In the genomic region with DNA sequence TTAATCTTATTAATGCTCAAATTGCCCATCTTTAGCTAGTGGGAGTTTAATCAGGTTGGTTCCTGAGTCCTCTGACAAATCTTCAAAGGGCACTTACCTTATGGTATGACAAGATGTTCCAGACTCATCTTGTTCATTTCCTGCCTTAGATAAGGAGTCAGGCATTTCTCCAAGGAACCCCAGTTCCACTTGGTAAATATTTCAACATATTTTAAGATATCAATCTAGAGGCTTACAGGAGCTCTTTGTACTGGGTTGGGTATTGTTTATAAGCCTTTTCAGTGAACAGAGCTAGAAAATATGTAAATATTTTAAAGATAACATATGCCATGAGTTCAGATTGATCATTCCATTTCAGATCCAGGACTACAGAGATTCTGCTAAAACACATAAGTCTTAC, we compare ENCODE assay signal across 20 cellular contexts.
DNase-seq lines count a peak whose midpoint lies in the region; ATAC-seq and TF ChIP-seq lines count a peak whose summit lies in the region.
"Had no signal": no experiment of that assay in that cellular context is flagged by ENCODE, and none has a peak within 500 bp of the region (broad histone marks: within the 10 kb centered on the region; RNA-seq: fewer than 3 reads in every experiment).

No MANE protein-coding gene starts in this region.

- H2BK12ac ChIP-seq in mesenchymal stem cell (ENCODE audit: low read length in 2 of 2) = no peak overlapping the region

- BruUV-seq in mammary epithelial cell (replicated peaks; lab: Mats Ljungman, UMichigan) (no TSS peak), MCF 10A (replicated peaks; lab: Mats Ljungman, UMichigan) (no TSS peak)

- H3K36me3 ChIP-seq in mammary epithelial cell (ENCODE audit: insufficient read depth, low read length) (no peaks in the 10 kb centered on the region), mesenchymal stem cell (ENCODE audit: control insufficient read depth in 1 of 2, insufficient read depth in 2 of 2, low read depth in 1 of 2, low read length in 2 of 2) (no peaks in the 10 kb centered on the region), heart left ventricle (no peaks in the 10 kb centered on the region)
- H3K36me3 ChIP-seq: BLaER1 treated with 17β-estradiol and CSF1 and Interleukin-3, amounts not matched to agents 10 nM and 100 nM had no signal

- no peak overlapping the region for H4K8ac ChIP-seq in mesenchymal stem cell (ENCODE audit: low read length)

- no peak overlapping the region for H3K27ac ChIP-seq in mammary epithelial cell (ENCODE audit: insufficient read depth, low read depth, low read length)
- no peak overlapping the region for H3K27ac ChIP-seq in mesenchymal stem cell (ENCODE audit: low read length, poor library complexity, severe bottlenecking)
- H3K27ac ChIP-seq in heart left ventricle = no peak overlapping the region
- H3K27ac ChIP-seq: 22Rv1; A549; BLaER1 treated with 17β-estradiol and CSF1 and Interleukin-3, amounts not matched to agents 10 nM and 100 nM; C4-2B had no signal

- TF ChIP-seq CTCF in mammary epithelial cell (conservative IDR thresholded peaks at IDR 0.05 in 1 of 2, IDR thresholded peaks at IDR 0.05 in 1 of 2; ENCODE audit: extremely low read depth in 1 of 2, insufficient read depth in 1 of 2, low read depth in 1 of 2, low read length in 2 of 2) = no peak
- no peak for TF ChIP-seq CTCF in MCF 10A (IDR thresholded peaks at IDR 0.05; ENCODE audit: unreplicated experiment)
- TF ChIP-seq CTCF in choroid plexus epithelial cell (conservative IDR thresholded peaks at IDR 0.05; ENCODE audit: low read depth, low read length) = no peak
- TF ChIP-seq CTCF in fibroblast of villous mesenchyme (IDR thresholded peaks at IDR 0.05; ENCODE audit: insufficient read depth, low read depth, low read length) = no peak
- no peak for TF ChIP-seq CTCF in heart left ventricle (IDR thresholded peaks at IDR 0.05)

- H3K4me3 ChIP-seq in mammary epithelial cell (replicated peaks in 1 of 3; ENCODE audit: insufficient read depth in 1 of 3, low read depth in 2 of 3, low read length in 3 of 3) (no peak overlapping the region), choroid plexus epithelial cell (ENCODE audit: low read depth, low read length) (no peak overlapping the region), fibroblast of villous mesenchyme (ENCODE audit: low read depth, low read length) (no peak overlapping the region), mesenchymal stem cell (ENCODE audit: insufficient read depth in 1 of 2, low read depth in 1 of 2, low read length in 2 of 2) (no peak overlapping the region), heart left ventricle (no peak overlapping the region)
- H3K4me3 ChIP-seq: A549; BLaER1 treated with 17β-estradiol and CSF1 and Interleukin-3, amounts not matched to agents 10 nM and 100 nM had no signal

- H2BK15ac ChIP-seq in mesenchymal stem cell (ENCODE audit: low read depth, poor library complexity, severe bottlenecking) = no peak overlapping the region

- no peaks in the 10 kb centered on the region for H3K79me2 ChIP-seq in mammary epithelial cell (ENCODE audit: insufficient read depth, low read length)

- dilution Hi-C loops in mammary epithelial cell (cut with HindIII; ENCODE audit: low sequenced_read_pairs) = no loop called here

- ATAC-seq in heart left ventricle = no peak
- ATAC-seq: A549; CD8-positive, alpha-beta T cell had no signal

- CTCF ChIA-PET in mammary epithelial cell (lab: Charles Lee; ENCODE audit: low non-redundant PET) (no interaction called here), MCF 10A (lab: Yijun Ruan, JAX) (no interaction called here)

- no peak for TF ChIP-seq POLR2A in heart left ventricle (IDR thresholded peaks at IDR 0.05)

- no peak overlapping the region for H2AFZ ChIP-seq in mammary epithelial cell (ENCODE audit: low read depth, low read length)
- no peak overlapping the region for H2AFZ ChIP-seq in mesenchymal stem cell (ENCODE audit: low read depth, low read length)

- no peak overlapping the region for H3K27ac Mint-ChIP-seq in MCF 10A (ENCODE audit: low read depth, unreplicated experiment)
- H3K27ac Mint-ChIP-seq: B cell; CD4-positive, alpha-beta T cell; CD8-positive, alpha-beta T cell had no signal

- no peak overlapping the region for H2BK120ac ChIP-seq in mesenchymal stem cell (ENCODE audit: low read depth, low read length)

- H4K20me1 ChIP-seq in mammary epithelial cell (ENCODE audit: insufficient read depth, low read length) = no peaks in the 10 kb centered on the region
- H4K20me1 ChIP-seq: BLaER1 treated with 17β-estradiol and CSF1 and Interleukin-3, amounts not matched to agents 10 nM and 100 nM had no signal

- H3K27me3 Mint-ChIP-seq in MCF 10A (ENCODE audit: insufficient read depth, unreplicated experiment) = peaks cover 42% of the 10 kb centered on the region

- H3K36me3 Mint-ChIP-seq in MCF 10A (ENCODE audit: insufficient read depth, unreplicated experiment) = no peaks in the 10 kb centered on the region
- H3K36me3 Mint-ChIP-seq: CD8-positive, alpha-beta T cell had no signal

- H2AK5ac ChIP-seq in mesenchymal stem cell (ENCODE audit: low read length, severe bottlenecking) = no peak overlapping the region

- H3K9ac ChIP-seq in mammary epithelial cell (ENCODE audit: insufficient read depth, low read length) = no peak overlapping the region
- no peak overlapping the region for H3K9ac ChIP-seq in mesenchymal stem cell (ENCODE audit: low read length)
- H3K9ac ChIP-seq: BLaER1 treated with 17β-estradiol and CSF1 and Interleukin-3, amounts not matched to agents 10 nM and 100 nM had no signal

- H3K9me3 ChIP-seq in mammary epithelial cell (replicated peaks; ENCODE audit: insufficient read depth, low read length) = no peaks in the 10 kb centered on the region
- H3K9me3 ChIP-seq in mesenchymal stem cell (ENCODE audit: control insufficient read depth, low read length) = no peaks in the 10 kb centered on the region
- H3K9me3 ChIP-seq in heart left ventricle = no peaks in the 10 kb centered on the region
- H3K9me3 ChIP-seq: A549, Caco-2 had no signal

- no peak overlapping the region for H2BK5ac ChIP-seq in mesenchymal stem cell (ENCODE audit: low read depth, low read length, poor library complexity, severe bottlenecking)

- no peak overlapping the region for H3K23ac ChIP-seq in mesenchymal stem cell (ENCODE audit: low read length in 2 of 2)

- no peaks in the 10 kb centered on the region for H3K4me1 Mint-ChIP-seq in MCF 10A (ENCODE audit: insufficient read depth, unreplicated experiment)
- H3K4me1 Mint-ChIP-seq: B cell had no signal

- H3K27me3 ChIP-seq in mammary epithelial cell (ENCODE audit: insufficient read depth, low read length) = peaks cover 3% of the 10 kb centered on the region
- no peaks in the 10 kb centered on the region for H3K27me3 ChIP-seq in mesenchymal stem cell (ENCODE audit: control insufficient read depth in 1 of 2, insufficient read depth in 1 of 2, low read length in 2 of 2)
- no peaks in the 10 kb centered on the region for H3K27me3 ChIP-seq in heart left ventricle
- H3K27me3 ChIP-seq: BLaER1 treated with 17β-estradiol and CSF1 and Interleukin-3, amounts not matched to agents 10 nM and 100 nM had no signal

- POLR2A ChIA-PET in MCF 10A (lab: Yijun Ruan, JAX) = no interaction called here

- H3K79me1 ChIP-seq in mesenchymal stem cell (replicated peaks; ENCODE audit: low read length, poor library complexity, severe bottlenecking) = no peaks in the 10 kb centered on the region

- no peak overlapping the region for H3K18ac ChIP-seq in mesenchymal stem cell (ENCODE audit: low read depth in 1 of 2, low read length in 2 of 2)

- H3K4me3 Mint-ChIP-seq in MCF 10A (ENCODE audit: unreplicated experiment) = no peak overlapping the region
- H3K4me3 Mint-ChIP-seq: B cell; CD4-positive, alpha-beta T cell; CD8-positive, alpha-beta T cell had no signal

- no peak overlapping the region for H4K91ac ChIP-seq in mesenchymal stem cell (ENCODE audit: low read length)

- DNase-seq in mammary epithelial cell (peak; percentile 17), MCF 10A (ENCODE audit: unreplicated experiment) (no peak), choroid plexus epithelial cell (ENCODE audit: low read depth) (peak; percentile 26), fibroblast of villous mesenchyme (ENCODE audit: low read depth) (peak; percentile 84), mesenchymal stem cell (peak; percentile 9), foreskin melanocyte (no peak), heart left ventricle (no peak), posterior cingulate gyrus (no peak)
- DNase-seq: AML-193; Caco-2; Calu3; CD4-positive, alpha-beta T cell; CD8-positive, alpha-beta T cell; DMS79 treated with DMSO at 0.1 percent for 48 hours; GF-D8 had no signal

- H3K9me3 Mint-ChIP-seq in MCF 10A (ENCODE audit: unreplicated experiment) = no peaks in the 10 kb centered on the region
- H3K9me3 Mint-ChIP-seq: CD4-positive, alpha-beta T cell; CD8-positive, alpha-beta T cell had no signal

- H3K4me1 ChIP-seq in mammary epithelial cell (ENCODE audit: insufficient read depth, low read length) (no peaks in the 10 kb centered on the region), mesenchymal stem cell (ENCODE audit: control insufficient read depth, insufficient read depth, low read depth, low read length) (no peaks in the 10 kb centered on the region), heart left ventricle (peaks cover 0 to 36% (median 13%) of the 10 kb centered on the region in 12 donors)
- H3K4me1 ChIP-seq: A549, Caco-2 had no signal

- H3K4me2 ChIP-seq in mammary epithelial cell (ENCODE audit: insufficient read depth, low read depth, low read length) (no peak overlapping the region), mesenchymal stem cell (ENCODE audit: low read length, poor library complexity, severe bottlenecking) (no peak overlapping the region)
- H3K4me2 ChIP-seq: A549; BLaER1 treated with 17β-estradiol and CSF1 and Interleukin-3, amounts not matched to agents 10 nM and 100 nM had no signal

- intact Hi-C loops in mammary epithelial cell (cut with micrococcal nuclease) = no loop called here
- intact Hi-C loops in MCF 10A (cut with micrococcal nuclease) = no loop called here
- intact Hi-C loops in heart left ventricle (cut with DNase I) = no loop called here
- intact Hi-C loops in posterior cingulate gyrus (cut with DNase I) = no loop called here

- in situ Hi-C loops in mammary epithelial cell (cut with MboI; ENCODE audit: low sequenced_read_pairs in 2 of 2) = no loop called here

- H3K4ac ChIP-seq in mesenchymal stem cell (ENCODE audit: low read depth in 1 of 2, low read length in 2 of 2) = no peak overlapping the region

- no peak overlapping the region for H3K14ac ChIP-seq in mesenchymal stem cell (ENCODE audit: low read length in 2 of 2)

Comparison
In these comparisons a context has a peak if more than half of its experiments do, and no peak if none do; other contexts are left out.
1. DNase-seq: peak in mammary epithelial cell (single experiment), choroid plexus epithelial cell (single experiment), fibroblast of villous mesenchyme (single experiment) and mesenchymal stem cell (single experiment); none in MCF 10A (single experiment), foreskin melanocyte (single experiment), heart left ventricle (0 of 5) and posterior cingulate gyrus (0 of 10).